ENCODE assay signal across 20 cellular contexts in genomic region chr11:27075655-27076054, GRCh38. TPM values are rescaled to one million over a fixed set of nuclear protein-coding genes. Genes with fewer than 3 reads are reported as not detected.
A peak's percentile ranks its signal among the peaks of the same experiment; 100 is the strongest.
DNase-seq lines count a peak whose midpoint lies in the region; ATAC-seq and TF ChIP-seq lines count a peak whose summit lies in the region.
"Had no signal": no experiment of that assay in that cellular context is flagged by ENCODE, and none has a peak within 500 bp of the region (broad histone marks: within the 10 kb centered on the region; RNA-seq: fewer than 3 reads in every experiment).

No MANE protein-coding gene starts in this region.

- no peak overlapping the region for H3T11ph ChIP-seq in H9 (ENCODE audit: low read length)

- POLR2A ChIA-PET in PC-3 (lab: Charles Lee; ENCODE audit: unreplicated experiment) = no interaction called here

- H3K9me3 ChIP-seq in H9 (ENCODE audit: control insufficient read depth, low read depth, low read length) (no peaks in the 10 kb centered on the region), OCI-LY1 (ENCODE audit: low read length) (no peaks in the 10 kb centered on the region), smooth muscle cell (replicated peaks; ENCODE audit: low read depth) (no peaks in the 10 kb centered on the region), PC-3 (ENCODE audit: low read length) (no peaks in the 10 kb centered on the region)
- H3K9me3 ChIP-seq: BLaER1 treated with 17β-estradiol and CSF1 and Interleukin-3, amounts not matched to agents 10 nM and 100 nM; SJSA1 had no signal

- H3K9me2 ChIP-seq in OCI-LY1 (ENCODE audit: low read depth, low read length) = no peaks in the 10 kb centered on the region
- no peaks in the 10 kb centered on the region for H3K9me2 ChIP-seq in PC-3 (replicated peaks; ENCODE audit: low read length)

- H2BK12ac ChIP-seq in H9 (ENCODE audit: insufficient read length, low read depth, low read length) = no peak overlapping the region

- TF ChIP-seq CTCF in H9 (conservative IDR thresholded peaks at IDR 0.05) (no peak), OCI-LY1 (IDR thresholded peaks at IDR 0.05; ENCODE audit: low read length) (no peak), nephron progenitor cell (IDR thresholded peaks at IDR 0.05) (no peak), smooth muscle cell (IDR thresholded peaks at IDR 0.05; ENCODE audit: borderline replicate concordance, insufficient read depth, poor library complexity, severe bottlenecking) (no peak), PC-3 (conservative IDR thresholded peaks at IDR 0.05; ENCODE audit: low read depth, low read length) (no peak)

- no peak overlapping the region for H4K5ac ChIP-seq in H9 (ENCODE audit: insufficient read length, low read depth, low read length)

- H4K8ac ChIP-seq in H9 (replicated peaks; ENCODE audit: insufficient read length, low read depth, low read length) = no peak overlapping the region

- H3K4me1 ChIP-seq in H9 (ENCODE audit: insufficient read depth, low read length) (peaks cover 2% of the 10 kb centered on the region; the same call in 1 of the 2 replicates), OCI-LY1 (ENCODE audit: insufficient read depth, low read length, severe bottlenecking) (peaks cover 42% of the 10 kb centered on the region), smooth muscle cell (ENCODE audit: low read depth) (peaks cover 14% of the 10 kb centered on the region), PC-3 (ENCODE audit: insufficient read depth, low read length) (no peaks in the 10 kb centered on the region)
- H3K4me1 ChIP-seq: BLaER1 treated with 17β-estradiol and CSF1 and Interleukin-3, amounts not matched to agents 10 nM and 100 nM; SJSA1 had no signal

- no peaks in the 10 kb centered on the region for H3K79me1 ChIP-seq in H9 (ENCODE audit: insufficient read depth, low read depth, low read length, poor library complexity, severe bottlenecking)

- H3K36me3 Mint-ChIP-seq in H9 (ENCODE audit: insufficient read depth in 1 of 3, low read depth in 3 of 3) = no peaks in the 10 kb centered on the region
- no peaks in the 10 kb centered on the region for H3K36me3 Mint-ChIP-seq in nephron progenitor cell (ENCODE audit: low read depth)
- no peaks in the 10 kb centered on the region for H3K36me3 Mint-ChIP-seq in activated T-cell treated with anti-CD3 and anti-CD28 coated beads, Interleukin-2, amount 50 U/mL, for 72 hours (ENCODE audit: insufficient read depth in 2 of 2)

- peaks cover 4 to 5% of the 10 kb centered on the region in 2 experiments; a peak in 3 of 5 replicates for H3K9me3 Mint-ChIP-seq in H9
- H3K9me3 Mint-ChIP-seq in nephron progenitor cell = peaks cover 15% of the 10 kb centered on the region
- H3K9me3 Mint-ChIP-seq in activated T-cell treated with anti-CD3 and anti-CD28 coated beads, Interleukin-2, amount 50 U/mL, for 72 hours = peaks cover 9 to 14% of the 10 kb centered on the region in 2 donors

- no peaks in the 10 kb centered on the region for H3K27me3 ChIP-seq in H9 (ENCODE audit: insufficient read depth, low read length)
- no peaks in the 10 kb centered on the region for H3K27me3 ChIP-seq in OCI-LY1 (ENCODE audit: insufficient read depth, low read length)
- H3K27me3 ChIP-seq in smooth muscle cell (ENCODE audit: low read depth) = no peaks in the 10 kb centered on the region
- no peaks in the 10 kb centered on the region for H3K27me3 ChIP-seq in PC-3 (ENCODE audit: low read length)
- H3K27me3 ChIP-seq: BLaER1 treated with 17β-estradiol and CSF1 and Interleukin-3, amounts not matched to agents 10 nM and 100 nM; SJSA1 had no signal

- 0 out of 2 replicates have a peak overlapping the region, but pooled peaks have one; percentile 8 for H3K14ac ChIP-seq in H9 (ENCODE audit: insufficient read depth, low read length)

- no peaks in the 10 kb centered on the region for H3K79me2 ChIP-seq in H9 (ENCODE audit: insufficient read depth, low read length)
- no peaks in the 10 kb centered on the region for H3K79me2 ChIP-seq in OCI-LY1 (ENCODE audit: insufficient read depth, low read length)
- H3K79me2 ChIP-seq in smooth muscle cell (ENCODE audit: low read depth) = no peaks in the 10 kb centered on the region
- H3K79me2 ChIP-seq in PC-3 (ENCODE audit: low read length) = no peaks in the 10 kb centered on the region

- no peak overlapping the region for H2BK20ac ChIP-seq in H9 (ENCODE audit: low read depth, low read length, poor library complexity, severe bottlenecking)

- H3K4me2 ChIP-seq in H9 (ENCODE audit: insufficient read depth, insufficient read length, low read length) = no peak overlapping the region
- peak overlapping the region; percentile 18; the same call in 1 of the 2 replicates for H3K4me2 ChIP-seq in OCI-LY1 (ENCODE audit: low read length)
- H3K4me2 ChIP-seq in smooth muscle cell = no peak overlapping the region
- H3K4me2 ChIP-seq in PC-3 (ENCODE audit: low read length) = no peak overlapping the region
- H3K4me2 ChIP-seq: BLaER1 treated with 17β-estradiol and CSF1 and Interleukin-3, amounts not matched to agents 10 nM and 100 nM; PC-9 had no signal

- BruUV-seq in PC-3 (replicated peaks; lab: Mats Ljungman, UMichigan) = no TSS peak

- H4K20me1 ChIP-seq in H9 (ENCODE audit: control insufficient read depth, insufficient read depth, insufficient read length) = no peaks in the 10 kb centered on the region
- H4K20me1 ChIP-seq in OCI-LY1 (ENCODE audit: insufficient read depth, low read length) = no peaks in the 10 kb centered on the region
- H4K20me1 ChIP-seq in smooth muscle cell (ENCODE audit: low read depth) = peaks cover 8% of the 10 kb centered on the region
- no peaks in the 10 kb centered on the region for H4K20me1 ChIP-seq in PC-3 (ENCODE audit: low read length)
- H4K20me1 ChIP-seq: BLaER1 treated with 17β-estradiol and CSF1 and Interleukin-3, amounts not matched to agents 10 nM and 100 nM had no signal

- H3K4ac ChIP-seq in H9 (ENCODE audit: low read depth, low read length) = no peak overlapping the region

- no peaks in the 10 kb centered on the region for H3K23me2 ChIP-seq in H9 (ENCODE audit: insufficient read length, low read depth, low read length, poor library complexity, severe bottlenecking)

- no peak overlapping the region for H3K23ac ChIP-seq in H9 (ENCODE audit: insufficient read length, low read depth, low read length)

- H3K18ac ChIP-seq in H9 (ENCODE audit: insufficient read length, low read depth, low read length) = no peak overlapping the region

- DNase-seq in H9 (no peak), nephron progenitor cell (no peak), smooth muscle cell (lab: John Stamatoyannopoulos, UW; ENCODE audit: unreplicated experiment) (no peak), Right ventricle myocardium inferior (ENCODE audit: missing footprints) (no peak), PC-3 (no peak)
- DNase-seq in activated T-cell treated with anti-CD3 and anti-CD28 coated beads, Interleukin-2, amount 50 U/mL, for 72 hours = no peak
- DNase-seq: AML-193; CD4-positive, alpha-beta T cell; NCI-H1092; PC-9; Right ventricle myocardium superior had no signal

- no peak overlapping the region for H2AK5ac ChIP-seq in H9 (ENCODE audit: insufficient read length, low read length)

- intact Hi-C loops in Right ventricle myocardium inferior (cut with DNase I) = no loop called here
- intact Hi-C loops in PC-3 (cut with micrococcal nuclease) = no loop called here

- H3K4me3 Mint-ChIP-seq in H9 (no peak overlapping the region), nephron progenitor cell (no peak overlapping the region)
- H3K4me3 Mint-ChIP-seq in activated T-cell treated with anti-CD3 and anti-CD28 coated beads, Interleukin-2, amount 50 U/mL, for 72 hours = no peak overlapping the region
- H3K4me3 Mint-ChIP-seq: CD4-positive, alpha-beta T cell had no signal

- H3K27ac Mint-ChIP-seq in H9 (peak overlapping the region in 1 of 3 experiments; percentile 69; a peak in 2 of 7 replicates), nephron progenitor cell (peak overlapping the region; percentile 20)
- H3K27ac Mint-ChIP-seq in activated T-cell treated with anti-CD3 and anti-CD28 coated beads, Interleukin-2, amount 50 U/mL, for 72 hours = no peak overlapping the region
- H3K27ac Mint-ChIP-seq: CD4-positive, alpha-beta T cell had no signal

- H3K4me1 Mint-ChIP-seq in H9 (peaks cover 15 to 17% of the 10 kb centered on the region in 2 experiments), nephron progenitor cell (peaks cover 5% of the 10 kb centered on the region)
- H3K4me1 Mint-ChIP-seq in activated T-cell treated with anti-CD3 and anti-CD28 coated beads, Interleukin-2, amount 50 U/mL, for 72 hours (ENCODE audit: low read depth) = no peaks in the 10 kb centered on the region

- ATAC-seq in Right ventricle myocardium inferior = no peak
- no peak for ATAC-seq in PC-3
- ATAC-seq in GM19023 (IDR thresholded peaks at IDR 0.05; ENCODE audit: unreplicated experiment) = no peak
- ATAC-seq in activated T-cell treated with anti-CD3 and anti-CD28 coated beads, Interleukin-2, amount 50 U/mL, for 72 hours (replicated peaks in 1 of 2) = no peak
- ATAC-seq: HCT116 had no signal

- H2AFZ ChIP-seq in H9 (ENCODE audit: low read length) (no peak overlapping the region), OCI-LY1 (ENCODE audit: low read length) (no peak overlapping the region), smooth muscle cell (ENCODE audit: low read depth) (no peak overlapping the region), PC-3 (ENCODE audit: low read length) (no peak overlapping the region)
- H2AFZ ChIP-seq: PC-9 had no signal

- H3F3A ChIP-seq in OCI-LY1 (ENCODE audit: insufficient read depth, low read length) = no peaks in the 10 kb centered on the region
- H3F3A ChIP-seq in smooth muscle cell (ENCODE audit: low read depth) = no peaks in the 10 kb centered on the region
- no peaks in the 10 kb centered on the region for H3F3A ChIP-seq in PC-3 (ENCODE audit: low read length, unreplicated experiment)

- H3K9ac ChIP-seq in H9 (ENCODE audit: extremely low read depth, insufficient read length, low read length) (no peak overlapping the region), OCI-LY1 (ENCODE audit: low read length) (peak overlapping the region; percentile 56; the same call in 1 of the 2 replicates), smooth muscle cell (ENCODE audit: low read depth) (no peak overlapping the region), PC-3 (ENCODE audit: low read length) (no peak overlapping the region)
- H3K9ac ChIP-seq: BLaER1 treated with 17β-estradiol and CSF1 and Interleukin-3, amounts not matched to agents 10 nM and 100 nM had no signal

- H3K56ac ChIP-seq in H9 (ENCODE audit: insufficient read length, low read depth, low read length) = no peak overlapping the region

- no peak overlapping the region for H2BK15ac ChIP-seq in H9 (ENCODE audit: low read depth, low read length)

- H3K27me3 Mint-ChIP-seq in H9 (ENCODE audit: low read depth) (no peaks in the 10 kb centered on the region; the same call in none of the 2 replicates), nephron progenitor cell (ENCODE audit: low read depth, poor library complexity) (no peaks in the 10 kb centered on the region)
- no peaks in the 10 kb centered on the region for H3K27me3 Mint-ChIP-seq in activated T-cell treated with anti-CD3 and anti-CD28 coated beads, Interleukin-2, amount 50 U/mL, for 72 hours (ENCODE audit: low read depth)
- H3K27me3 Mint-ChIP-seq: CD4-positive, alpha-beta T cell had no signal

- no peak overlapping the region for H2BK5ac ChIP-seq in H9 (ENCODE audit: insufficient read length, low read length)

- WGBS in H9 (ENCODE audit: extremely low coverage, insufficient read length, low lambda C conversion rate) = no CpG with 5 or more reads among the region's 1 CpG
- 73% methylated on average over 1 of the region's 1 CpG for WGBS in smooth muscle cell (ENCODE audit: low lambda C conversion rate)

- peak overlapping the region; percentile 19 for H3K4me3 ChIP-seq in OCI-LY1 (ENCODE audit: low read depth, low read length, poor library complexity, severe bottlenecking)
- H3K4me3 ChIP-seq in smooth muscle cell = no peak overlapping the region
- H3K4me3 ChIP-seq in PC-3 (ENCODE audit: low read length) = no peak overlapping the region
- H3K4me3 ChIP-seq: BLaER1 treated with 17β-estradiol and CSF1 and Interleukin-3, amounts not matched to agents 10 nM and 100 nM; PC-9; SJSA1 had no signal

- peaks cover 49% of the 10 kb centered on the region for H3K36me3 ChIP-seq in OCI-LY1 (ENCODE audit: insufficient read depth, low read length)
- no peaks in the 10 kb centered on the region for H3K36me3 ChIP-seq in smooth muscle cell (ENCODE audit: low read depth)
- H3K36me3 ChIP-seq in PC-3 (ENCODE audit: low read depth, low read length) = no peaks in the 10 kb centered on the region
- H3K36me3 ChIP-seq: BLaER1 treated with 17β-estradiol and CSF1 and Interleukin-3, amounts not matched to agents 10 nM and 100 nM; SJSA1 had no signal

- H4K91ac ChIP-seq in H9 (ENCODE audit: insufficient read length, low read depth, low read length) = no peak overlapping the region

- H3K27ac ChIP-seq in H9 (ENCODE audit: insufficient read length, low read depth, low read length) (no peak overlapping the region), OCI-LY1 (ENCODE audit: low read depth, low read length, poor library complexity, severe bottlenecking) (peak overlapping the region; percentile 96), smooth muscle cell (ENCODE audit: low read depth) (peak overlapping the region; percentile 19), PC-3 (ENCODE audit: low read length) (no peak overlapping the region)
- H3K27ac ChIP-seq: BLaER1 treated with 17β-estradiol and CSF1 and Interleukin-3, amounts not matched to agents 10 nM and 100 nM; HL-60; PC-9; SJSA1 had no signal

- no peak overlapping the region for H2BK120ac ChIP-seq in H9 (ENCODE audit: low read depth, low read length, poor library complexity, severe bottlenecking)

- CTCF ChIA-PET in PC-3 (lab: Charles Lee) = no interaction called here

RNA-seq across cellular contexts. Expression of gene BBOX1, which starts 35.0 kb away (rescaled TPM):
- total RNA-seq in H9 (2021) (not detected in 2 replicates), smooth muscle cell (0.09 and 0.22 TPM in 2 replicates), Right ventricle myocardium inferior (not detected), PC-3 (2014; rRNA removed) (not detected in 2 replicates)
- 0.53 and 0.67 TPM in 2 replicates for polyA plus RNA-seq in smooth muscle cell
- not detected for total RNA-seq in activated T-cell treated with anti-CD3 and anti-CD28 coated beads, Interleukin-2, amount 50 U/mL, for 72 hours
- total RNA-seq: CD4-positive, alpha-beta T cell; Daoy; G401; H1; PC-9; Right ventricle myocardium superior; SJSA1 had no signal
- polyA plus RNA-seq: H1 had no signal

Comparison
In these comparisons a context has a peak if more than half of its experiments do, and no peak if none do; other contexts are left out.
1. H3K27ac ChIP-seq: peak in OCI-LY1 (single experiment) and smooth muscle cell (single experiment); none in H9 (single experiment) and PC-3 (single experiment).